In genomic region chr7:71191766-71192165, GRCh38 we compare ENCODE assay signal across 27 cellular contexts. TPM values are rescaled to one million over a fixed set of nuclear protein-coding genes. Genes with fewer than 3 reads are reported as not detected.
"Had no signal": no experiment of that assay in that cellular context is flagged by ENCODE, and none has a peak within 500 bp of the region (broad histone marks: within the 10 kb centered on the region; RNA-seq: fewer than 3 reads in every experiment).

No MANE protein-coding gene starts in this region.

- H3K4me3 Mint-ChIP-seq: activated CD8-positive, alpha-beta T cell treated with anti-CD3 and anti-CD28 coated beads, Interleukin-2, amount 10 ng/mL, durations not matched to agents 7 days and 5 days; activated naive CD8-positive, alpha-beta T cell treated with anti-CD3 and anti-CD28 coated beads, Interleukin-2, amount 10 ng/mL, durations not matched to agents 7 days and 5 days; T-helper 1 cell treated with Interleukin-12 subunit alpha and Interleukin-12 subunit beta and Interleukin-4 antibody, amounts not matched to agents 30 μg/mL and 1 μg/mL, for 36 hours had no signal

- H3K27ac ChIP-seq: KMS-11, Peyer's patch, RWPE1, SJCRH30 had no signal

- H3K9me3 ChIP-seq: MG63, SJCRH30 had no signal

- H3K4me1 ChIP-seq: Peyer's patch, SJCRH30 had no signal

- ATAC-seq: activated CD8-positive, alpha-beta T cell treated with anti-CD3 and anti-CD28 coated beads, Interleukin-2, amount 10 ng/mL, durations not matched to agents 7 days and 5 days; SK-N-SH treated with all-trans-retinoic acid at 6 μM for 48 hours had no signal

- H3K27ac Mint-ChIP-seq: activated CD8-positive, alpha-beta T cell treated with anti-CD3 and anti-CD28 coated beads, Interleukin-2, amount 10 ng/mL, durations not matched to agents 7 days and 5 days; activated naive CD8-positive, alpha-beta T cell treated with anti-CD3 and anti-CD28 coated beads, Interleukin-2, amount 10 ng/mL, durations not matched to agents 7 days and 5 days; T-helper 1 cell treated with Interleukin-12 subunit alpha and Interleukin-12 subunit beta and Interleukin-4 antibody, amounts not matched to agents 30 μg/mL and 1 μg/mL, for 36 hours had no signal

- H3K4me3 ChIP-seq: MG63, Peyer's patch, SJCRH30 had no signal

- H3K4me1 Mint-ChIP-seq: activated naive CD8-positive, alpha-beta T cell treated with anti-CD3 and anti-CD28 coated beads, Interleukin-2, amount 10 ng/mL, durations not matched to agents 7 days and 5 days had no signal

- H3K36me3 ChIP-seq: MG63, Peyer's patch, SJCRH30 had no signal

- H3K27me3 ChIP-seq: MG63, Peyer's patch, SJCRH30 had no signal

- H3K27me3 Mint-ChIP-seq: activated naive CD8-positive, alpha-beta T cell treated with anti-CD3 and anti-CD28 coated beads, Interleukin-2, amount 10 ng/mL, durations not matched to agents 7 days and 5 days had no signal

- DNase-seq: activated CD4-positive, alpha-beta T cell treated with anti-CD3 and anti-CD28 coated beads for 48 hours; activated CD4-positive, alpha-beta T cell treated with anti-CD3 and anti-CD28 coated beads, Interleukin-2, amount 50 U/mL, for 4 hours; activated CD4-positive, CD25-positive, alpha-beta regulatory T cell treated with anti-CD3 and anti-CD28 coated beads, Interleukin-2, amount 50 U/mL, for 72 hours; activated CD8-positive, alpha-beta memory T cell treated with anti-CD3 and anti-CD28 coated beads, Interleukin-2, amount 50 U/mL, for 48 hours; activated CD8-positive, alpha-beta T cell treated with anti-CD3 and anti-CD28 coated beads, Interleukin-2, amount 10 ng/mL, durations not matched to agents 7 days and 5 days; activated naive CD4-positive, alpha-beta T cell treated with anti-CD3 and anti-CD28 coated beads, Interleukin-2, amount 50 U/mL, for 16 hours; activated naive CD8-positive, alpha-beta T cell treated with anti-CD3 and anti-CD28 coated beads, Interleukin-2, amount 10 ng/mL, durations not matched to agents 7 days and 5 days; activated T-cell treated with anti-CD3 and anti-CD28 coated beads, Interleukin-2, amount 50 U/mL, for 1 hour; aorta; central memory CD4-positive, alpha-beta T cell; MG63; MV-4-11; NCI-H1105; NCI-H1436; NCI-H1694 treated with DMSO at 0.1 percent for 48 hours; NCI-H2029 treated with DMSO at 0.1 percent for 48 hours; NCI-H2227 treated with DMSO at 0.1 percent for 48 hours; NCI-H446 treated with DMSO at 0.1 percent for 48 hours; NCI-H526 treated with DMSO at 0.1 percent for 48 hours; Peyer's patch; Right ventricle myocardium superior; SJCRH30 had no signal

- H3K36me3 Mint-ChIP-seq: activated naive CD8-positive, alpha-beta T cell treated with anti-CD3 and anti-CD28 coated beads, Interleukin-2, amount 10 ng/mL, durations not matched to agents 7 days and 5 days had no signal

RNA-seq across cellular contexts. Expression of gene GALNT17, which starts 59.8 kb away (rescaled TPM):
- total RNA-seq: activated CD8-positive, alpha-beta T cell treated with anti-CD3 and anti-CD28 coated beads, Interleukin-2, amount 10 ng/mL, durations not matched to agents 7 days and 5 days; activated naive CD8-positive, alpha-beta T cell treated with anti-CD3 and anti-CD28 coated beads, Interleukin-2, amount 10 ng/mL, durations not matched to agents 7 days and 5 days; bronchial epithelial cell; SJCRH30 had no signal
